In genomic region chr11:27938011-27938410, GRCh38 we compare ENCODE assay signal across 26 cellular contexts.
"Had no signal": no experiment of that assay in that cellular context is flagged by ENCODE, and none has a peak within 500 bp of the region (broad histone marks: within the 10 kb centered on the region; RNA-seq: fewer than 3 reads in every experiment).

No MANE protein-coding gene starts in this region.

- H3K4me3 Mint-ChIP-seq: activated naive CD8-positive, alpha-beta T cell; activated T-cell treated with anti-CD3 and anti-CD28 coated beads, Interleukin-2, amount 50 U/mL, for 72 hours; brain; naive B cell; stimulated activated memory B cell treated with anti-CD40 and anti-IgM and Interleukin-4, amounts not matched to agents 10 μg/mL and 1 μg/mL and 100 μg/mL, for 72 hours had no signal

- ATAC-seq: activated T-cell treated with anti-CD3 and anti-CD28 coated beads, Interleukin-2, amount 50 U/mL, for 72 hours; heart right ventricle; left ventricle myocardium superior; pancreas; psoas muscle; stimulated activated memory B cell treated with anti-CD40 and anti-IgM and Interleukin-4, amounts not matched to agents 10 μg/mL and 1 μg/mL and 100 μg/mL, for 72 hours had no signal

- H3K4me2 ChIP-seq: smooth muscle cell had no signal

- H3K4me1 ChIP-seq: heart right ventricle, pancreas, psoas muscle, sigmoid colon, tibial nerve had no signal

- H3K4me3 ChIP-seq: heart right ventricle, pancreas, psoas muscle, sigmoid colon, smooth muscle cell, tibial nerve had no signal

- H3K36me3 ChIP-seq: heart right ventricle, pancreas, sigmoid colon, tibial nerve had no signal

- FAIRE-seq: endothelial cell of umbilical vein, pancreas had no signal

- H3K27me3 Mint-ChIP-seq: brain; naive B cell; stimulated activated memory B cell treated with anti-CD40 and anti-IgM and Interleukin-4, amounts not matched to agents 10 μg/mL and 1 μg/mL and 100 μg/mL, for 72 hours had no signal

- DNase-seq: activated CD4-positive, alpha-beta T cell treated with anti-CD3 and anti-CD28 coated beads for 4 hours; activated CD4-positive, alpha-beta T cell treated with anti-CD3 and anti-CD28 coated beads, Interleukin-2, amount 50 U/mL, for 4 hours; activated effector memory CD4-positive, alpha-beta T cell treated with Interleukin-2 at 50 U/mL for 16 hours; activated naive CD4-positive, alpha-beta T cell treated with Interleukin-2 at 50 U/mL for 16 hours; activated T-cell treated with anti-CD3 and anti-CD28 coated beads for 4 hours; activated T-cell treated with anti-CD3 and anti-CD28 coated beads, Interleukin-2, amount 50 U/mL, for 72 hours; aorta; caudate nucleus; foreskin melanocyte; heart right ventricle; islet precursor cell; left ventricle myocardium superior; mammary epithelial cell; naive B cell; pancreas; psoas muscle; sigmoid colon; stimulated activated CD4-positive, alpha-beta T cell treated with anti-CD3 and anti-CD28 coated beads, Interleukin-1b, Interleukin-23, amount 100 ng/mL, for 48 hours; stimulated activated CD4-positive, alpha-beta T cell treated with anti-CD3 and anti-CD28 coated beads, Interleukin-4, amount 100 ng/mL, for 4 hours; stimulated activated CD8-positive, alpha-beta memory T cell treated with anti-CD3 and anti-CD28 coated beads, Interleukin-4, amount 100 ng/mL, for 48 hours had no signal

- H3K9me3 ChIP-seq: pancreas, psoas muscle, sigmoid colon had no signal

- H3K9me3 Mint-ChIP-seq: activated T-cell treated with anti-CD3 and anti-CD28 coated beads, Interleukin-2, amount 50 U/mL, for 72 hours; stimulated activated memory B cell treated with anti-CD40 and anti-IgM and Interleukin-4, amounts not matched to agents 10 μg/mL and 1 μg/mL and 100 μg/mL, for 72 hours had no signal

- H3K36me3 Mint-ChIP-seq: brain; naive B cell; stimulated activated memory B cell treated with anti-CD40 and anti-IgM and Interleukin-4, amounts not matched to agents 10 μg/mL and 1 μg/mL and 100 μg/mL, for 72 hours had no signal

- H3K4me1 Mint-ChIP-seq: brain; naive B cell; stimulated activated memory B cell treated with anti-CD40 and anti-IgM and Interleukin-4, amounts not matched to agents 10 μg/mL and 1 μg/mL and 100 μg/mL, for 72 hours had no signal

- H3K27me3 ChIP-seq: heart right ventricle, pancreas, sigmoid colon, tibial nerve had no signal

- H3K27ac Mint-ChIP-seq: activated naive CD8-positive, alpha-beta T cell; activated T-cell treated with anti-CD3 and anti-CD28 coated beads, Interleukin-2, amount 50 U/mL, for 72 hours; brain; naive B cell; stimulated activated memory B cell treated with anti-CD40 and anti-IgM and Interleukin-4, amounts not matched to agents 10 μg/mL and 1 μg/mL and 100 μg/mL, for 72 hours had no signal

- H3K27ac ChIP-seq: heart right ventricle, pancreas, psoas muscle, sigmoid colon, tibial nerve had no signal
